Comparison of ENCODE assay signal across 11 cellular contexts in genomic region chr1:33365560-33365997, GRCh38. TPM values are rescaled to one million over a fixed set of nuclear protein-coding genes. Genes with fewer than 3 reads are reported as not detected.
DNase-seq lines count a peak whose midpoint lies in the region; ATAC-seq, FAIRE-seq and TF ChIP-seq lines count a peak whose summit lies in the region.
"Had no signal": no experiment of that assay in that cellular context is flagged by ENCODE, and none has a peak within 500 bp of the region (broad histone marks: within the 10 kb centered on the region; RNA-seq: fewer than 3 reads in every experiment).

No MANE protein-coding gene starts in this region.

- H3K9me3 Mint-ChIP-seq in activated T-helper 2 cell treated with anti-CD3 and anti-CD28 coated beads, Interferon-gamma antibody, Interleukin-2, Interleukin-4, amounts not matched to agents 10 μg/mL and 5 μg/mL and 100 μg/mL, durations not matched to agents 14 hours and 24 hours and 36 hours, result no peaks in the 10 kb centered on the region

- peaks cover 7% of the 10 kb centered on the region for H3K4me1 Mint-ChIP-seq in activated T-helper 2 cell treated with anti-CD3 and anti-CD28 coated beads, Interferon-gamma antibody, Interleukin-2, Interleukin-4, amounts not matched to agents 10 μg/mL and 5 μg/mL and 100 μg/mL, durations not matched to agents 14 hours and 24 hours and 36 hours (ENCODE audit: low read depth)

- H3K27me3 Mint-ChIP-seq in activated T-helper 2 cell treated with anti-CD3 and anti-CD28 coated beads, Interferon-gamma antibody, Interleukin-2, Interleukin-4, amounts not matched to agents 10 μg/mL and 5 μg/mL and 100 μg/mL, durations not matched to agents 14 hours and 24 hours and 36 hours (ENCODE audit: low read depth), result no peaks in the 10 kb centered on the region

- no peak overlapping the region for H3K4me3 Mint-ChIP-seq in activated T-helper 2 cell treated with anti-CD3 and anti-CD28 coated beads, Interferon-gamma antibody, Interleukin-2, Interleukin-4, amounts not matched to agents 10 μg/mL and 5 μg/mL and 100 μg/mL, durations not matched to agents 14 hours and 24 hours and 36 hours (ENCODE audit: low read depth)

- H3K4me1 ChIP-seq in BLaER1 treated with 17β-estradiol and CSF1 and Interleukin-3, amounts not matched to agents 10 nM and 100 nM, result peaks cover 72 to 77% (median 75%) of the 10 kb centered on the region in 10 experiments
- peaks cover 7% of the 10 kb centered on the region for H3K4me1 ChIP-seq in prostate gland (replicated peaks)

- H3K27ac Mint-ChIP-seq in activated T-helper 2 cell treated with anti-CD3 and anti-CD28 coated beads, Interferon-gamma antibody, Interleukin-2, Interleukin-4, amounts not matched to agents 10 μg/mL and 5 μg/mL and 100 μg/mL, durations not matched to agents 14 hours and 24 hours and 36 hours, result no peak overlapping the region

- peak overlapping the region; percentile 61 to 95 (median 86) for H3K4me2 ChIP-seq in BLaER1 treated with 17β-estradiol and CSF1 and Interleukin-3, amounts not matched to agents 10 nM and 100 nM

- DNase-seq in astrocyte of the cerebellum (ENCODE audit: low read depth) (peak; percentile 55), left cardiac atrium (peak; percentile 54), prostate gland (ENCODE audit: low spot score) (no peak), NK-92 (lab: John Stamatoyannopoulos, UW; ENCODE audit: unreplicated experiment) (no peak), H54 (ENCODE audit: insufficient read length, low spot score) (no peak)
- no peak for DNase-seq in stimulated activated CD4-positive, alpha-beta T cell treated with anti-CD3 and anti-CD28 coated beads, Interleukin-12 subunit alpha, Interleukin-12 subunit beta, amount 100 ng/mL, for 4 hours
- DNase-seq in activated T-helper 2 cell treated with anti-CD3 and anti-CD28 coated beads, Interferon-gamma antibody, Interleukin-2, Interleukin-4, amounts not matched to agents 10 μg/mL and 5 μg/mL and 100 μg/mL, durations not matched to agents 14 hours and 24 hours and 36 hours (ENCODE audit: low spot score), result no peak
- DNase-seq: activated CD8-positive, alpha-beta memory T cell treated with anti-CD3 and anti-CD28 coated beads, Interleukin-2, amount 50 U/mL, for 48 hours; BE2C; NCI-H1930 had no signal

- H3K27me3 ChIP-seq in BLaER1 treated with 17β-estradiol and CSF1 and Interleukin-3, amounts not matched to agents 10 nM and 100 nM, result no peaks in the 10 kb centered on the region
- no peaks in the 10 kb centered on the region for H3K27me3 ChIP-seq in prostate gland (replicated peaks; ENCODE audit: insufficient read depth)
- H3K27me3 ChIP-seq: BE2C had no signal

- H3K9me3 ChIP-seq in BLaER1 treated with 17β-estradiol and CSF1 and Interleukin-3, amounts not matched to agents 10 nM and 100 nM (replicated peaks in 1 of 11), result no peaks in the 10 kb centered on the region
- no peaks in the 10 kb centered on the region for H3K9me3 ChIP-seq in prostate gland
- H3K9me3 ChIP-seq: BE2C had no signal

- ATAC-seq in left cardiac atrium, result peak; percentile 25 to 45

- H3K36me3 ChIP-seq in BLaER1 treated with 17β-estradiol and CSF1 and Interleukin-3, amounts not matched to agents 10 nM and 100 nM, result no peaks in the 10 kb centered on the region
- no peaks in the 10 kb centered on the region for H3K36me3 ChIP-seq in prostate gland
- H3K36me3 ChIP-seq: BE2C had no signal

- in situ Hi-C loops in astrocyte of the cerebellum (cut with HindIII; ENCODE audit: low sequenced_read_pairs), result no loop called here

- no peak for FAIRE-seq in H54 (lab: Jason Lieb, UNC)

- TF ChIP-seq POLR2A in prostate gland (IDR thresholded peaks at IDR 0.05) (no peak), H54 (IDR thresholded peaks at IDR 0.05; ENCODE audit: low read depth, low read length) (no peak)

- H3K36me3 Mint-ChIP-seq in activated T-helper 2 cell treated with anti-CD3 and anti-CD28 coated beads, Interferon-gamma antibody, Interleukin-2, Interleukin-4, amounts not matched to agents 10 μg/mL and 5 μg/mL and 100 μg/mL, durations not matched to agents 14 hours and 24 hours and 36 hours (ENCODE audit: low read depth), result no peaks in the 10 kb centered on the region

- intact Hi-C loops in left cardiac atrium (cut with DNase I) (loop anchor here (5.0 kb wide), 3 partner anchors 68 to 148 kb away; no protein-coding TSS in a partner anchor), prostate gland (cut with DNase I) (loop anchor here (5.0 kb wide), 2 partner anchors 107 to 148 kb away; partner anchors contain the start of gene ZSCAN20)
- intact Hi-C loops in activated T-helper 2 cell treated with anti-CD3 and anti-CD28 coated beads, Interferon-gamma antibody, Interleukin-2, Interleukin-4, amounts not matched to agents 10 μg/mL and 5 μg/mL and 100 μg/mL, durations not matched to agents 14 hours and 24 hours and 36 hours (cut with micrococcal nuclease), result loop anchor here (5.0 kb wide), 2 partner anchors 107 to 148 kb away; partner anchors contain the start of gene ZSCAN20

- H4K20me1 ChIP-seq in BLaER1 treated with 17β-estradiol and CSF1 and Interleukin-3, amounts not matched to agents 10 nM and 100 nM, result 0 out of 22 replicates have a peak, but pooled peaks cover 0 to 8% (median 0%) of the 10 kb centered on the region in 11 experiments

- peak overlapping the region in 9 of 11 experiments; percentile 6 to 79 (median 64); a peak in 17 of 22 replicates for H3K27ac ChIP-seq in BLaER1 treated with 17β-estradiol and CSF1 and Interleukin-3, amounts not matched to agents 10 nM and 100 nM
- H3K27ac ChIP-seq in prostate gland, result peak overlapping the region; percentile 63 to 65

- 0 out of 20 replicates have a peak overlapping the region, but pooled peaks of 1 of the 10 experiments have one; percentile 45 for H3K4me3 ChIP-seq in BLaER1 treated with 17β-estradiol and CSF1 and Interleukin-3, amounts not matched to agents 10 nM and 100 nM
- H3K4me3 ChIP-seq in astrocyte of the cerebellum (ENCODE audit: low read depth, low read length) (no peak overlapping the region), prostate gland (no peak overlapping the region)

- peak overlapping the region in 10 of 11 experiments; percentile 4 to 77 (median 54); a peak in 16 of 22 replicates for H3K9ac ChIP-seq in BLaER1 treated with 17β-estradiol and CSF1 and Interleukin-3, amounts not matched to agents 10 nM and 100 nM

- TF ChIP-seq CTCF in astrocyte of the cerebellum (IDR thresholded peaks at IDR 0.05; ENCODE audit: low read depth, low read length, missing control alignments) (no peak), prostate gland (IDR thresholded peaks at IDR 0.05) (no peak)

- 48% methylated on average over 9 of the region's 9 CpGs for WGBS in prostate gland

RNA-seq across cellular contexts. Expression of gene A3GALT2, which starts 44.7 kb away (rescaled TPM):
- total RNA-seq in left cardiac atrium, result under 1 TPM in 1 of 2 donors, not detected in 1; 0.24 TPM
- total RNA-seq in prostate gland, result under 1 TPM in 1 of 2 donors, not detected in 1; 0.46 TPM
- not detected in 2 replicates for total RNA-seq in activated T-helper 2 cell treated with anti-CD3 and anti-CD28 coated beads, Interferon-gamma antibody, Interleukin-2, Interleukin-4, amounts not matched to agents 10 μg/mL and 5 μg/mL and 100 μg/mL, durations not matched to agents 14 hours and 24 hours and 36 hours

Comparison
In these comparisons a context has a peak if more than half of its experiments do, and no peak if none do; other contexts are left out.
1. DNase-seq: peak in astrocyte of the cerebellum (single experiment) and left cardiac atrium (single experiment); none in prostate gland (single experiment), stimulated activated CD4-positive, alpha-beta T cell treated with anti-CD3 and anti-CD28 coated beads, Interleukin-12 subunit alpha, Interleukin-12 subunit beta, amount 100 ng/mL, for 4 hours (single experiment), NK-92 (single experiment), activated T-helper 2 cell treated with anti-CD3 and anti-CD28 coated beads, Interferon-gamma antibody, Interleukin-2, Interleukin-4, amounts not matched to agents 10 μg/mL and 5 μg/mL and 100 μg/mL, durations not matched to agents 14 hours and 24 hours and 36 hours (single experiment) and H54 (single experiment).